In the genomic region with DNA sequence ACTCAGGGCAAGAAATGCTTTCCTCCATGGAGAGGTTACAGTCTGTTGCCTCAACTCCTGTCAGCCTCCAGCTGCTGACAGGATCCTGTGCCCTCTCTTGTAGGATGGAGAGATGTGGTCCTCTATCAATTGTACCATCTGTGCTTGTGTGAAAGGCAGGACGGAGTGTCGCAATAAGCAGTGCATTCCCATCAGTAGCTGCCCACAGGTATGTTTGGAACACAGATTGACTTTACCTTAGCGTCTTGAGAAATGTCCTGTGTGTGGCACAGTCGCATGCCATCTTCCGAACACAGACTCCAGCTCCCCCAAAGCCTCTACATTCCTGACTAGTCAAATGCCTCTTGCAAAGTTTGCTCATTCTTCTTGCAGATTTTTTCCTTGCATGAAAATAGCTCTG, we compare ENCODE assay signal across 1 cellular context.
TF ChIP-seq lines count a peak whose summit lies in the region.

No MANE protein-coding gene starts in this region.

TF ChIP-seq in GM23338, 12 proteins besides CTCF, POLR2A, EP300 and RAD21:
- TF ChIP-seq EZH2phosphoT487 (IDR thresholded peaks at IDR 0.05; ENCODE audit: unreplicated experiment) (no peak), JUNB (IDR thresholded peaks at IDR 0.05; ENCODE audit: unreplicated experiment) (no peak), POLR2AphosphoS5 (IDR thresholded peaks at IDR 0.05; ENCODE audit: low read depth) (no peak), ETS1 (IDR thresholded peaks at IDR 0.05) (no peak), ZNF114 (CRISPR knock-in tag; IDR thresholded peaks at IDR 0.05) (no peak), NANOG (IDR thresholded peaks at IDR 0.05; ENCODE audit: borderline replicate concordance) (no peak), EZH2 (IDR thresholded peaks at IDR 0.05; ENCODE audit: low read depth, unreplicated experiment) (no peak), ZNF331 (CRISPR knock-in tag; IDR thresholded peaks at IDR 0.05; ENCODE audit: low read depth) (no peak)
- TF ChIP-seq, protein P1, sequence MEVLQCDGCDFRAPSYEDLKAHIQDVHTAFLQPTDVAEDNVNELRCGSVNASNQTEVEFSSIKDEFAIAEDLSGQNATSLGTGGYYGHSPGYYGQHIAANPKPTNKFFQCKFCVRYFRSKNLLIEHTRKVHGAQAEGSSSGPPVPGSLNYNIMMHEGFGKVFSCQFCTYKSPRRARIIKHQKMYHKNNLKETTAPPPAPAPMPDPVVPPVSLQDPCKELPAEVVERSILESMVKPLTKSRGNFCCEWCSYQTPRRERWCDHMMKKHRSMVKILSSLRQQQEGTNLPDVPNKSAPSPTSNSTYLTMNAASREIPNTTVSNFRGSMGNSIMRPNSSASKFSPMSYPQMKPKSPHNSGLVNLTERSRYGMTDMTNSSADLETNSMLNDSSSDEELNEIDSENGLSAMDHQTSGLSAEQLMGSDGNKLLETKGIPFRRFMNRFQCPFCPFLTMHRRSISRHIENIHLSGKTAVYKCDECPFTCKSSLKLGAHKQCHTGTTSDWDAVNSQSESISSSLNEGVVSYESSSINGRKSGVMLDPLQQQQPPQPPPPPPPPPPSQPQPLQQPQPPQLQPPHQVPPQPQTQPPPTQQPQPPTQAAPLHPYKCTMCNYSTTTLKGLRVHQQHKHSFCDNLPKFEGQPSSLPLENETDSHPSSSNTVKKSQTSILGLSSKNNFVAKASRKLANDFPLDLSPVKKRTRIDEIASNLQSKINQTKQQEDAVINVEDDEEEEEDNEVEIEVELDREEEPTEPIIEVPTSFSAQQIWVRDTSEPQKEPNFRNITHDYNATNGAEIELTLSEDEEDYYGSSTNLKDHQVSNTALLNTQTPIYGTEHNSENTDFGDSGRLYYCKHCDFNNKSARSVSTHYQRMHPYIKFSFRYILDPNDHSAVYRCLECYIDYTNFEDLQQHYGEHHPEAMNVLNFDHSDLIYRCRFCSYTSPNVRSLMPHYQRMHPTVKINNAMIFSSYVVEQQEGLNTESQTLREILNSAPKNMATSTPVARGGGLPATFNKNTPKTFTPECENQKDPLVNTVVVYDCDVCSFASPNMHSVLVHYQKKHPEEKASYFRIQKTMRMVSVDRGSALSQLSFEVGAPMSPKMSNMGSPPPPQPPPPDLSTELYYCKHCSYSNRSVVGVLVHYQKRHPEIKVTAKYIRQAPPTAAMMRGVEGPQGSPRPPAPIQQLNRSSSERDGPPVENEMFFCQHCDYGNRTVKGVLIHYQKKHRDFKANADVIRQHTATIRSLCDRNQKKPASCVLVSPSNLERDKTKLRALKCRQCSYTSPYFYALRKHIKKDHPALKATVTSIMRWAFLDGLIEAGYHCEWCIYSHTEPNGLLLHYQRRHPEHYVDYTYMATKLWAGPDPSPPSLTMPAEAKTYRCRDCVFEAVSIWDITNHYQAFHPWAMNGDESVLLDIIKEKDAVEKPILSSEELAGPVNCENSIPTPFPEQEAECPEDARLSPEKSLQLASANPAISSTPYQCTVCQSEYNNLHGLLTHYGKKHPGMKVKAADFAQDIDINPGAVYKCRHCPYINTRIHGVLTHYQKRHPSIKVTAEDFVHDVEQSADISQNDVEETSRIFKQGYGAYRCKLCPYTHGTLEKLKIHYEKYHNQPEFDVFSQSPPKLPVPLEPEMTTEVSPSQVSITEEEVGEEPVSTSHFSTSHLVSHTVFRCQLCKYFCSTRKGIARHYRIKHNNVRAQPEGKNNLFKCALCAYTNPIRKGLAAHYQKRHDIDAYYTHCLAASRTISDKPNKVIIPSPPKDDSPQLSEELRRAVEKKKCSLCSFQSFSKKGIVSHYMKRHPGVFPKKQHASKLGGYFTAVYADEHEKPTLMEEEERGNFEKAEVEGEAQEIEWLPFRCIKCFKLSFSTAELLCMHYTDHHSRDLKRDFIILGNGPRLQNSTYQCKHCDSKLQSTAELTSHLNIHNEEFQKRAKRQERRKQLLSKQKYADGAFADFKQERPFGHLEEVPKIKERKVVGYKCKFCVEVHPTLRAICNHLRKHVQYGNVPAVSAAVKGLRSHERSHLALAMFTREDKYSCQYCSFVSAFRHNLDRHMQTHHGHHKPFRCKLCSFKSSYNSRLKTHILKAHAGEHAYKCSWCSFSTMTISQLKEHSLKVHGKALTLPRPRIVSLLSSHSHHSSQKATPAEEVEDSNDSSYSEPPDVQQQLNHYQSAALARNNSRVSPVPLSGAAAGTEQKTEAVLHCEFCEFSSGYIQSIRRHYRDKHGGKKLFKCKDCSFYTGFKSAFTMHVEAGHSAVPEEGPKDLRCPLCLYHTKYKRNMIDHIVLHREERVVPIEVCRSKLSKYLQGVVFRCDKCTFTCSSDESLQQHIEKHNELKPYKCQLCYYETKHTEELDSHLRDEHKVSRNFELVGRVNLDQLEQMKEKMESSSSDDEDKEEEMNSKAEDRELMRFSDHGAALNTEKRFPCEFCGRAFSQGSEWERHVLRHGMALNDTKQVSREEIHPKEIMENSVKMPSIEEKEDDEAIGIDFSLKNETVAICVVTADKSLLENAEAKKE (CRISPR knock-in tag; IDR thresholded peaks at IDR 0.05) = no peak
